In the genomic region with DNA sequence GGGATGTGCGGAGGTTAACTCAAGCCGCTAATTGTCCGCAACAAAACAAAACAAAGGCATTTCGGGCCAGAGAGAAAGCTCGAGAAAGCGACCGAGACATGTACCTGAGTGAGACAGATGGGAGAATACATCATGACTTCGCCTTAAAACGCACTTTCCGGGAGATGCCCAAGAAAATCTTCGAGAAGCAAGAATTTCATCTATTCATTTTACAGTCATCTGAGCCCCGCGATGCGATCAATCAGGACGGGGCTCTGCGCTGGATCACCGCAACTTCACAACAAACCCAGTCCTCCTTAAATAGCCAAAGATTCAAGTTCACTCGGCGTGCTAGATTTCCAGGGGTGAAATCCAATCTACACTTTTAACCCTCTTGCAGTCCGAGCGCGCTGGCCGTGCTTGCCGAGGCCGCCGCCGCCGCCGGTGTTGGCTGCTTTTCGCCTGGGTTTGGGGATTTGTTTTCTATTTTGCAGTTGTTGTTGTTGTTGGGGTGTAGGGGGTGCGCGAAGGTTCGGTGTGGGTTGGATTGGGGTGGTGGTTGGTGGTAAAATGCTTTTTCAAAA, we compare ENCODE assay signal across 8 cellular contexts. TPM values are rescaled to one million over a fixed set of nuclear protein-coding genes. Genes with fewer than 3 reads are reported as not detected.
DNase-seq lines count a peak whose midpoint lies in the region; ATAC-seq and TF ChIP-seq lines count a peak whose summit lies in the region.

No MANE protein-coding gene starts in this region.

- TF ChIP-seq CTCF in cardiac muscle cell (IDR thresholded peaks at IDR 0.05; ENCODE audit: low read depth, low read length) = no peak
- no peak for TF ChIP-seq CTCF in WERI-Rb-1 (IDR thresholded peaks at IDR 0.05; ENCODE audit: low read depth, low read length)

- intact Hi-C loops in Right ventricle myocardium superior (cut with DNase I) = loop anchor here (5.0 to 10.0 kb wide), 2 partner anchors 106 to 279 kb away; no protein-coding TSS in a partner anchor

- H3K36me3 ChIP-seq in cardiac muscle cell (no peaks in the 10 kb centered on the region), WERI-Rb-1 (no peaks in the 10 kb centered on the region), esophagus (ENCODE audit: control insufficient read depth in 2 of 2, insufficient read depth in 2 of 2, low read length in 1 of 2) (no peaks in the 10 kb centered on the region)

- DNase-seq in cardiac muscle cell (ENCODE audit: low read depth in 1 of 2, low spot score in 1 of 2) (peak in 1 of 2 donors; percentile 68), Right ventricle myocardium superior (no peak), WERI-Rb-1 (no peak), DMS114 treated with DMSO at 0.1 percent for 48 hours (lab: John Stamatoyannopoulos, UW; ENCODE audit: unreplicated experiment) (no peak)
- DNase-seq in natural killer cell treated with Interleukin-12 subunit alpha and Interleukin-12 subunit beta and Interleukin-15 and Interleukin-18, amount 100 ng/mL, for 72 hours (ENCODE audit: low spot score) = no peak

- H3K27me3 ChIP-seq in cardiac muscle cell (peaks cover 43% of the 10 kb centered on the region), WERI-Rb-1 (ENCODE audit: insufficient read depth, low read depth, severe bottlenecking) (no peaks in the 10 kb centered on the region), esophagus (ENCODE audit: control insufficient read depth in 1 of 2, insufficient read depth in 2 of 2, low read length in 2 of 2) (no peaks in the 10 kb centered on the region)

- H3K4me3 ChIP-seq in cardiac muscle cell = peak overlapping the region; percentile 39
- peak overlapping the region; percentile 75 for H3K4me3 ChIP-seq in WERI-Rb-1 (ENCODE audit: low read depth, low read length)
- H3K4me3 ChIP-seq in esophagus (ENCODE audit: low read depth in 1 of 2, low read length in 2 of 2) = peak overlapping the region; percentile 85 to 86

- ATAC-seq in Right ventricle myocardium superior (ENCODE audit: poor library complexity) (no peak), GM19324 (IDR thresholded peaks at IDR 0.05; ENCODE audit: low FRiP score, unreplicated experiment) (no peak), HG03139 (IDR thresholded peaks at IDR 0.05; ENCODE audit: unreplicated experiment) (no peak)
- no peak for ATAC-seq in natural killer cell treated with Interleukin-12 subunit alpha and Interleukin-12 subunit beta and Interleukin-15 and Interleukin-18, amount 100 ng/mL, for 72 hours

- H3K4me3 Mint-ChIP-seq in natural killer cell treated with Interleukin-12 subunit alpha and Interleukin-12 subunit beta and Interleukin-15 and Interleukin-18, amount 100 ng/mL, for 72 hours = peak overlapping the region; percentile 84

- peaks cover 19 to 21% of the 10 kb centered on the region in 2 donors for H3K4me1 Mint-ChIP-seq in natural killer cell treated with Interleukin-12 subunit alpha and Interleukin-12 subunit beta and Interleukin-15 and Interleukin-18, amount 100 ng/mL, for 72 hours (ENCODE audit: low read depth in 2 of 2)

- no peaks in the 10 kb centered on the region for H3K9me3 Mint-ChIP-seq in natural killer cell treated with Interleukin-12 subunit alpha and Interleukin-12 subunit beta and Interleukin-15 and Interleukin-18, amount 100 ng/mL, for 72 hours

- H3K27ac ChIP-seq in cardiac muscle cell (peak overlapping the region; percentile 57), WERI-Rb-1 (no peak overlapping the region), esophagus (ENCODE audit: low read depth in 2 of 2, low read length in 1 of 2) (peak overlapping the region; percentile 94 to 98)

- H3K36me3 Mint-ChIP-seq in natural killer cell treated with Interleukin-12 subunit alpha and Interleukin-12 subunit beta and Interleukin-15 and Interleukin-18, amount 100 ng/mL, for 72 hours = peaks cover 5% of the 10 kb centered on the region

- H3K27ac Mint-ChIP-seq in natural killer cell treated with Interleukin-12 subunit alpha and Interleukin-12 subunit beta and Interleukin-15 and Interleukin-18, amount 100 ng/mL, for 72 hours = no peak overlapping the region

- H3K27me3 Mint-ChIP-seq in natural killer cell treated with Interleukin-12 subunit alpha and Interleukin-12 subunit beta and Interleukin-15 and Interleukin-18, amount 100 ng/mL, for 72 hours = peaks cover 43 to 72% of the 10 kb centered on the region in 2 donors

- H3K9me3 ChIP-seq in cardiac muscle cell (ENCODE audit: low read depth) = no peaks in the 10 kb centered on the region
- no peaks in the 10 kb centered on the region for H3K9me3 ChIP-seq in WERI-Rb-1 (ENCODE audit: severe bottlenecking)
- no peaks in the 10 kb centered on the region for H3K9me3 ChIP-seq in esophagus (ENCODE audit: control insufficient read depth in 2 of 2, insufficient read depth in 1 of 2, low read depth in 1 of 2, low read length in 1 of 2)

- WGBS in esophagus, 2 donors = 1% methylated on average over 33 of the region's 33 CpGs

- peaks cover 11% of the 10 kb centered on the region for H3K4me1 ChIP-seq in cardiac muscle cell (ENCODE audit: low read depth)
- H3K4me1 ChIP-seq in esophagus (ENCODE audit: control insufficient read depth in 2 of 2, insufficient read depth in 2 of 2, low read length in 1 of 2) = no peaks in the 10 kb centered on the region

RNA-seq across cellular contexts. Expression of gene NFIB, which starts 0.5 kb away (rescaled TPM):
- total RNA-seq in cardiac muscle cell = 10.4 and 13.9 TPM in 2 replicates
- 5.7 and 7.8 TPM in 2 replicates for polyA plus RNA-seq in cardiac muscle cell
- 104 TPM for total RNA-seq in Right ventricle myocardium superior
- 1 to 10 TPM; 4.0 to 6.6 TPM for polyA plus RNA-seq in esophagus
- not detected for total RNA-seq in natural killer cell treated with Interleukin-12 subunit alpha and Interleukin-12 subunit beta and Interleukin-15 and Interleukin-18, amount 100 ng/mL, for 72 hours

Comparison
In these comparisons a context has a peak if more than half of its experiments do, and no peak if none do; other contexts are left out.
1. RNA of gene NFIB, which starts 0.5 kb away (total RNA-seq): 104 TPM in Right ventricle myocardium superior (single experiment) and 10.4 to 13.9 TPM in cardiac muscle cell; not detected in natural killer cell treated with Interleukin-12 subunit alpha and Interleukin-12 subunit beta and Interleukin-15 and Interleukin-18, amount 100 ng/mL, for 72 hours; every median in the first group is over 10 times any median in the second.
2. Peak in every context shown above with its lines, with median percentiles within 50 percentile points of each other: H3K4me3 ChIP-seq.